Comparison of ENCODE assay signal across 8 cellular contexts in genomic region chr10:103736763-103737162, GRCh38.
A peak's percentile ranks its signal among the peaks of the same experiment; 100 is the strongest.
DNase-seq lines count a peak whose midpoint lies in the region; ATAC-seq and TF ChIP-seq lines count a peak whose summit lies in the region.

No MANE protein-coding gene starts in this region.

- no peaks in the 10 kb centered on the region for H3K36me3 ChIP-seq in kidney epithelial cell (ENCODE audit: control insufficient read depth, insufficient read depth, low read length)

- H3K4me3 ChIP-seq in GM12864 (ENCODE audit: low read depth, low read length) (no peak overlapping the region), kidney epithelial cell (ENCODE audit: low read depth, low read length) (no peak overlapping the region)

- H3K27me3 ChIP-seq in kidney epithelial cell (ENCODE audit: control insufficient read depth, insufficient read depth, low read length), result no peaks in the 10 kb centered on the region

- DNase-seq in GM12864 (ENCODE audit: low read depth), result no peak
- peak; percentile 75 for DNase-seq in SW480 (ENCODE audit: low spot score)
- no peak for DNase-seq in kidney epithelial cell (ENCODE audit: low read depth)
- DNase-seq in GM13977 (ENCODE audit: low spot score), result no peak
- DNase-seq in left ventricle myocardium superior, result no peak
- no peak for DNase-seq in GM10266 (ENCODE audit: extremely low spot score)

- peak; percentile 59 for ATAC-seq in HG03039 (IDR thresholded peaks at IDR 0.05; ENCODE audit: unreplicated experiment)
- ATAC-seq in left ventricle myocardium superior, result no peak
- no peak for ATAC-seq in HG02840 (IDR thresholded peaks at IDR 0.05; ENCODE audit: low FRiP score, unreplicated experiment)

- in situ Hi-C loops in GM13977 (cut with MboI; ENCODE audit: low pct_unique_long_range_greater_than_20kb, low sequenced_read_pairs, unreplicated experiment), result loop anchor here (10.0 kb wide), 1 partner anchor 468 kb away; no protein-coding TSS in a partner anchor

- intact Hi-C loops in left ventricle myocardium superior (cut with micrococcal nuclease), result no loop called here

- peak; percentile 16 for TF ChIP-seq CTCF in GM12864 (IDR thresholded peaks at IDR 0.05; ENCODE audit: low read depth, low read length, missing control alignments)
- peak; percentile 17 for TF ChIP-seq CTCF in kidney epithelial cell (IDR thresholded peaks at IDR 0.05; ENCODE audit: insufficient read depth, low read length, poor library complexity, severe bottlenecking)
- no peak for TF ChIP-seq CTCF in GM13977 (IDR thresholded peaks at IDR 0.05; ENCODE audit: extremely low read depth, insufficient read depth, missing control alignments)
- no peak for TF ChIP-seq CTCF in GM10266 (IDR thresholded peaks at IDR 0.05; ENCODE audit: control insufficient read depth, insufficient read depth, low read depth, missing control alignments)

Comparison
In these comparisons a context has a peak if more than half of its experiments do, and no peak if none do; other contexts are left out.
1. CTCF ChIP-seq: peak in GM12864 (single experiment) and kidney epithelial cell (single experiment); none in GM13977 (single experiment) and GM10266 (single experiment).